Comparison of ENCODE assay signal across 22 cellular contexts in genomic region chr4:48904101-48904500, GRCh38. TPM values are rescaled to one million over a fixed set of nuclear protein-coding genes. Genes with fewer than 3 reads are reported as not detected.
DNase-seq lines count a peak whose midpoint lies in the region; ATAC-seq, FAIRE-seq and TF ChIP-seq lines count a peak whose summit lies in the region.
"Had no signal": no experiment of that assay in that cellular context is flagged by ENCODE, and none has a peak within 500 bp of the region (broad histone marks: within the 10 kb centered on the region; RNA-seq: fewer than 3 reads in every experiment).

No MANE protein-coding gene starts in this region.

- POLR2A ChIA-PET in CD8-positive, alpha-beta T cell (lab: Charles Lee): no interaction called here

- no peaks in the 10 kb centered on the region for H4K20me1 ChIP-seq in astrocyte (ENCODE audit: insufficient read depth, low read length)

- H3K79me2 ChIP-seq in astrocyte (ENCODE audit: insufficient read depth, low read length): peaks cover 29% of the 10 kb centered on the region

- intact Hi-C loops in CD8-positive, alpha-beta T cell (cut with DNase I, micrococcal nuclease): loop anchor here in 1 of 2 experiments (10.0 kb wide), 1 partner anchor 1439 kb away; the partner anchor contains the start of gene COMMD8
- intact Hi-C loops in esophagus muscularis mucosa (cut with DNase I): no loop called here

- H3K4me1 ChIP-seq in CD8-positive, alpha-beta T cell (ENCODE audit: insufficient read depth, low read length): peaks cover 35% of the 10 kb centered on the region
- H3K4me1 ChIP-seq in astrocyte (ENCODE audit: insufficient read depth, low read length): peaks cover 53% of the 10 kb centered on the region
- peaks cover 6 to 19% (median 16%) of the 10 kb centered on the region in 4 donors for H3K4me1 ChIP-seq in esophagus muscularis mucosa

- H3K4me3 Mint-ChIP-seq in CD8-positive, alpha-beta T cell: peak overlapping the region; percentile 86
- no peak overlapping the region for H3K4me3 Mint-ChIP-seq in astrocyte (ENCODE audit: unreplicated experiment)

- no peak overlapping the region for H2AFZ ChIP-seq in astrocyte (ENCODE audit: low read depth, low read length)

- H3K9ac ChIP-seq in astrocyte (ENCODE audit: low read length): no peak overlapping the region

- peaks cover 60% of the 10 kb centered on the region for H3K36me3 Mint-ChIP-seq in CD8-positive, alpha-beta T cell
- no peaks in the 10 kb centered on the region for H3K36me3 Mint-ChIP-seq in astrocyte (ENCODE audit: low read depth, unreplicated experiment)

- no peaks in the 10 kb centered on the region for H3K9me3 Mint-ChIP-seq in CD8-positive, alpha-beta T cell
- H3K9me3 Mint-ChIP-seq in astrocyte (ENCODE audit: unreplicated experiment): no peaks in the 10 kb centered on the region
- H3K9me3 Mint-ChIP-seq: type B pancreatic cell had no signal

- FAIRE-seq in astrocyte (lab: Jason Lieb, UNC): no peak
- FAIRE-seq: GM18507, HTR-8/SVneo, keratinocyte had no signal

- no peak overlapping the region for H3K27ac ChIP-seq in CD8-positive, alpha-beta T cell (ENCODE audit: low read depth, low read length)
- H3K27ac ChIP-seq in astrocyte (ENCODE audit: low read depth, low read length) (peak overlapping the region; percentile 84), esophagus muscularis mucosa (replicated peaks in 1 of 4) (no peak overlapping the region)
- H3K27ac ChIP-seq: gastrocnemius medialis had no signal

- no peak for ATAC-seq in CD8-positive, alpha-beta T cell
- ATAC-seq: gastrocnemius medialis had no signal

- no peak for TF ChIP-seq EP300 in esophagus muscularis mucosa (IDR thresholded peaks at IDR 0.05)

- H3K4me1 Mint-ChIP-seq in CD8-positive, alpha-beta T cell (ENCODE audit: low read depth): peaks cover 71% of the 10 kb centered on the region
- peaks cover 37% of the 10 kb centered on the region for H3K4me1 Mint-ChIP-seq in astrocyte (ENCODE audit: low read depth, unreplicated experiment)

- peak overlapping the region; percentile 87 for H3K27ac Mint-ChIP-seq in CD8-positive, alpha-beta T cell
- peak overlapping the region; percentile 8 for H3K27ac Mint-ChIP-seq in astrocyte (ENCODE audit: unreplicated experiment)
- H3K27ac Mint-ChIP-seq: type B pancreatic cell had no signal

- CTCF ChIA-PET in CD8-positive, alpha-beta T cell (lab: Charles Lee): interaction anchor here (1.3 to 1.9 kb wide), 3 partner anchors 13 to 59 kb away, joined by 4 to 5 read pairs (median 5); no protein-coding TSS in a partner anchor

- no peak for TF ChIP-seq CTCF in CD8-positive, alpha-beta T cell (IDR thresholded peaks at IDR 0.05)
- no peak for TF ChIP-seq CTCF in astrocyte (IDR thresholded peaks at IDR 0.05; ENCODE audit: insufficient read depth, low read depth, low read length)
- TF ChIP-seq CTCF in esophagus muscularis mucosa (IDR thresholded peaks at IDR 0.05): no peak

- H3K9me3 ChIP-seq in CD8-positive, alpha-beta T cell (ENCODE audit: low read length): no peaks in the 10 kb centered on the region
- H3K9me3 ChIP-seq in astrocyte (ENCODE audit: insufficient read depth, low read depth, low read length): no peaks in the 10 kb centered on the region
- no peaks in the 10 kb centered on the region for H3K9me3 ChIP-seq in esophagus muscularis mucosa
- H3K9me3 ChIP-seq: gastrocnemius medialis, stomach had no signal

- peak overlapping the region; percentile 94 for H3K4me2 ChIP-seq in astrocyte (ENCODE audit: low read length)

- no peak for DNase-seq in CD8-positive, alpha-beta T cell
- peak; percentile 29 for DNase-seq in Jurkat, Clone E6-1 (ENCODE audit: low read depth, low spot score)
- DNase-seq in NCI-H524 treated with DMSO at 0.1 percent for 48 hours (lab: John Stamatoyannopoulos, UW) (peak; percentile 85), astrocyte (ENCODE audit: low read depth) (no peak), esophagus muscularis mucosa (ENCODE audit: extremely low spot score) (no peak), islet precursor cell (no peak)
- DNase-seq in activated effector memory CD4-positive, alpha-beta T cell treated with Interleukin-2 at 50 U/mL for 16 hours: no peak
- DNase-seq: aorta; cerebellar nuclear complex; gastrocnemius medialis; HCEC 1CT; NCI-H1417 treated with DMSO at 0.1 percent for 48 hours; OCI-M1; SIG-M5; stimulated activated CD4-positive, alpha-beta T cell treated with anti-CD3 and anti-CD28 coated beads, Interleukin-4, amount 100 ng/mL, for 24 hours; stomach; T-helper 2 cell had no signal

- no peaks in the 10 kb centered on the region for H3K27me3 Mint-ChIP-seq in CD8-positive, alpha-beta T cell (ENCODE audit: low read depth)
- H3K27me3 Mint-ChIP-seq in astrocyte (ENCODE audit: low read depth, unreplicated experiment): no peaks in the 10 kb centered on the region
- H3K27me3 Mint-ChIP-seq: type B pancreatic cell had no signal

- TF ChIP-seq POLR2A in esophagus muscularis mucosa (IDR thresholded peaks at IDR 0.05; ENCODE audit: low read depth): no peak

- 96% methylated on average over 4 of the region's 4 CpGs for whole genome bisulfite sequencing in esophagus muscularis mucosa

- H3K4me3 ChIP-seq in CD8-positive, alpha-beta T cell (ENCODE audit: low read depth, low read length): no peak overlapping the region
- H3K4me3 ChIP-seq in Jurkat, Clone E6-1 (ENCODE audit: low read length): no peak overlapping the region
- no peak overlapping the region for H3K4me3 ChIP-seq in astrocyte (ENCODE audit: insufficient read depth, low read depth, low read length)
- H3K4me3 ChIP-seq in esophagus muscularis mucosa: no peak overlapping the region
- H3K4me3 ChIP-seq: gastrocnemius medialis, lung, stomach had no signal

- H3K36me3 ChIP-seq in CD8-positive, alpha-beta T cell (ENCODE audit: insufficient read depth, low read length): peaks cover 28% of the 10 kb centered on the region
- H3K36me3 ChIP-seq in astrocyte (ENCODE audit: insufficient read depth, low read length) (peaks cover 6% of the 10 kb centered on the region), esophagus muscularis mucosa (peaks cover 0 to 9% (median 7%) of the 10 kb centered on the region in 4 donors)
- H3K36me3 ChIP-seq: gastrocnemius medialis had no signal

- H3K27me3 ChIP-seq in CD8-positive, alpha-beta T cell (ENCODE audit: insufficient read depth, low read length): no peaks in the 10 kb centered on the region
- H3K27me3 ChIP-seq in astrocyte (ENCODE audit: insufficient read depth, low read length): no peaks in the 10 kb centered on the region
- H3K27me3 ChIP-seq in esophagus muscularis mucosa: no peaks in the 10 kb centered on the region
- H3K27me3 ChIP-seq: stomach had no signal

RNA-seq across cellular contexts. Expression of gene OCIAD2, which starts 2.5 kb away (rescaled TPM):
- total RNA-seq in CD8-positive, alpha-beta T cell: 10 to 100 TPM; 70.6 to 72.1 TPM
- 296 TPM for polyA plus RNA-seq in Jurkat, Clone E6-1 (2012; ENCODE audit: insufficient read depth, insufficient read length)
- total RNA-seq in astrocyte (50.3 and 76.1 TPM in 2 replicates), esophagus muscularis mucosa (1 to 10 TPM; 3.3 to 9.5 (median 7.9) TPM)

Comparison
In these comparisons a context has a peak if more than half of its experiments do, and no peak if none do; other contexts are left out.
1. DNase-seq: peak in Jurkat, Clone E6-1 (single experiment) and NCI-H524 treated with DMSO at 0.1 percent for 48 hours (single experiment); none in CD8-positive, alpha-beta T cell (0 of 7), astrocyte (single experiment), esophagus muscularis mucosa (single experiment), activated effector memory CD4-positive, alpha-beta T cell treated with Interleukin-2 at 50 U/mL for 16 hours (single experiment) and islet precursor cell (single experiment).